In genomic region chr3:11610700-11611099, GRCh38 we compare ENCODE assay signal across 17 cellular contexts. TPM values are rescaled to one million over a fixed set of nuclear protein-coding genes. Genes with fewer than 3 reads are reported as not detected.
DNase-seq lines count a peak whose midpoint lies in the region; ATAC-seq and TF ChIP-seq lines count a peak whose summit lies in the region.
"Had no signal": no experiment of that assay in that cellular context is flagged by ENCODE, and none has a peak within 500 bp of the region (broad histone marks: within the 10 kb centered on the region; RNA-seq: fewer than 3 reads in every experiment).

No MANE protein-coding gene starts in this region.

- H3K4me3 Mint-ChIP-seq in activated naive CD8-positive, alpha-beta T cell: no peak overlapping the region
- H3K4me3 Mint-ChIP-seq in activated naive CD8-positive, alpha-beta T cell treated with anti-CD3 and anti-CD28 coated beads, Interleukin-2, amount 50 U/mL, for 24 hours: no peak overlapping the region
- H3K4me3 Mint-ChIP-seq in endodermal cell (no peak overlapping the region), naive B cell (no peak overlapping the region)
- H3K4me3 Mint-ChIP-seq: activated naive CD8-positive, alpha-beta T cell treated with anti-CD3 and anti-CD28 coated beads for 36 hours; CD8-positive, alpha-beta T cell had no signal

- ATAC-seq in activated naive CD8-positive, alpha-beta T cell treated with anti-CD3 and anti-CD28 coated beads, Interleukin-2, amount 50 U/mL, for 24 hours: no peak
- ATAC-seq in naive B cell (ENCODE audit: low read depth in 2 of 2) (no peak), gastroesophageal sphincter (no peak), mucosa of descending colon (no peak), HG02884 (IDR thresholded peaks at IDR 0.05; ENCODE audit: unreplicated experiment) (no peak)
- ATAC-seq: CD8-positive, alpha-beta T cell; PC-3 had no signal

- peaks cover 13% of the 10 kb centered on the region for H3K4me1 ChIP-seq in endodermal cell (ENCODE audit: control insufficient read depth, insufficient read depth, low read length)
- peaks cover 77% of the 10 kb centered on the region for H3K4me1 ChIP-seq in suprapubic skin
- H3K4me1 ChIP-seq in gastroesophageal sphincter: peaks cover 5 to 98% (median 22%) of the 10 kb centered on the region in 3 donors
- peaks cover 21% of the 10 kb centered on the region for H3K4me1 ChIP-seq in mucosa of descending colon (ENCODE audit: low read depth)

- H3K27ac Mint-ChIP-seq in activated naive CD8-positive, alpha-beta T cell: peak overlapping the region; percentile 17
- H3K27ac Mint-ChIP-seq in activated naive CD8-positive, alpha-beta T cell treated with anti-CD3 and anti-CD28 coated beads, Interleukin-2, amount 50 U/mL, for 24 hours: no peak overlapping the region
- no peak overlapping the region for H3K27ac Mint-ChIP-seq in endodermal cell
- peak overlapping the region in 4 of 6 donors; percentile 13 to 76 (median 64) for H3K27ac Mint-ChIP-seq in naive B cell
- H3K27ac Mint-ChIP-seq: activated naive CD8-positive, alpha-beta T cell treated with anti-CD3 and anti-CD28 coated beads for 36 hours; CD8-positive, alpha-beta T cell had no signal

- H3K27ac ChIP-seq in endodermal cell (ENCODE audit: low read depth, low read length): peak overlapping the region; percentile 79
- peak overlapping the region; percentile 24 for H3K27ac ChIP-seq in suprapubic skin
- H3K27ac ChIP-seq in gastroesophageal sphincter: no peak overlapping the region
- H3K27ac ChIP-seq: 22Rv1, KMS-11 had no signal

- TF ChIP-seq EP300 in suprapubic skin (IDR thresholded peaks at IDR 0.05) (no peak), gastroesophageal sphincter (IDR thresholded peaks at IDR 0.05) (no peak)

- no peak for TF ChIP-seq POLR2A in suprapubic skin (IDR thresholded peaks at IDR 0.05)
- no peak for TF ChIP-seq POLR2A in gastroesophageal sphincter (IDR thresholded peaks at IDR 0.05)

- H3K9me3 Mint-ChIP-seq in activated naive CD8-positive, alpha-beta T cell (ENCODE audit: low read depth): no peaks in the 10 kb centered on the region
- H3K9me3 Mint-ChIP-seq in activated naive CD8-positive, alpha-beta T cell treated with anti-CD3 and anti-CD28 coated beads, Interleukin-2, amount 50 U/mL, for 24 hours: no peaks in the 10 kb centered on the region
- H3K9me3 Mint-ChIP-seq in endodermal cell (no peaks in the 10 kb centered on the region), naive B cell (no peaks in the 10 kb centered on the region)
- H3K9me3 Mint-ChIP-seq: activated naive CD8-positive, alpha-beta T cell treated with anti-CD3 and anti-CD28 coated beads for 36 hours; CD8-positive, alpha-beta T cell had no signal

- H3K36me3 Mint-ChIP-seq in activated naive CD8-positive, alpha-beta T cell: peaks cover 3% of the 10 kb centered on the region
- peaks cover 11% of the 10 kb centered on the region for H3K36me3 Mint-ChIP-seq in activated naive CD8-positive, alpha-beta T cell treated with anti-CD3 and anti-CD28 coated beads, Interleukin-2, amount 50 U/mL, for 24 hours (ENCODE audit: low read depth)
- H3K36me3 Mint-ChIP-seq in endodermal cell (ENCODE audit: low read depth): peaks cover 20% of the 10 kb centered on the region
- no peaks in the 10 kb centered on the region for H3K36me3 Mint-ChIP-seq in naive B cell

- DNase-seq in activated naive CD8-positive, alpha-beta T cell treated with anti-CD3 and anti-CD28 coated beads, Interleukin-2, amount 50 U/mL, for 24 hours: no peak
- no peak for DNase-seq in endodermal cell
- no peak for DNase-seq in naive B cell
- DNase-seq in suprapubic skin (ENCODE audit: low spot score in 2 of 2): no peak
- DNase-seq in mucosa of descending colon: no peak
- DNase-seq: activated naive CD8-positive, alpha-beta T cell treated with anti-CD3 and anti-CD28 coated beads for 36 hours; activated T-cell treated with anti-CD3 and anti-CD28 coated beads for 4 hours; CD8-positive, alpha-beta T cell; NCI-H146; PC-3; stimulated activated CD4-positive, alpha-beta T cell treated with anti-CD3 and anti-CD28 coated beads, Interleukin-2, amount 100 ng/mL, for 24 hours; stimulated activated CD8-positive, alpha-beta memory T cell treated with anti-CD3 and anti-CD28 coated beads, Interleukin-4, amount 100 ng/mL, for 48 hours had no signal

- no peaks in the 10 kb centered on the region for H3K27me3 Mint-ChIP-seq in activated naive CD8-positive, alpha-beta T cell
- H3K27me3 Mint-ChIP-seq in activated naive CD8-positive, alpha-beta T cell treated with anti-CD3 and anti-CD28 coated beads, Interleukin-2, amount 50 U/mL, for 24 hours: no peaks in the 10 kb centered on the region
- no peaks in the 10 kb centered on the region for H3K27me3 Mint-ChIP-seq in endodermal cell (ENCODE audit: insufficient read depth)
- no peaks in the 10 kb centered on the region for H3K27me3 Mint-ChIP-seq in naive B cell
- H3K27me3 Mint-ChIP-seq: activated naive CD8-positive, alpha-beta T cell treated with anti-CD3 and anti-CD28 coated beads for 36 hours had no signal

- H3K4me3 ChIP-seq in endodermal cell (ENCODE audit: low read length) (no peak overlapping the region), suprapubic skin (no peak overlapping the region), gastroesophageal sphincter (no peak overlapping the region), mucosa of descending colon (no peak overlapping the region)

- no peaks in the 10 kb centered on the region for H3K9me3 ChIP-seq in endodermal cell (ENCODE audit: control insufficient read depth, low read length)
- H3K9me3 ChIP-seq in suprapubic skin: no peaks in the 10 kb centered on the region
- no peaks in the 10 kb centered on the region for H3K9me3 ChIP-seq in gastroesophageal sphincter
- no peaks in the 10 kb centered on the region for H3K9me3 ChIP-seq in mucosa of descending colon

- H3K4me1 Mint-ChIP-seq in activated naive CD8-positive, alpha-beta T cell (ENCODE audit: low read depth): peaks cover 78% of the 10 kb centered on the region
- H3K4me1 Mint-ChIP-seq in activated naive CD8-positive, alpha-beta T cell treated with anti-CD3 and anti-CD28 coated beads, Interleukin-2, amount 50 U/mL, for 24 hours: peaks cover 57% of the 10 kb centered on the region
- H3K4me1 Mint-ChIP-seq in endodermal cell (peaks cover 49% of the 10 kb centered on the region), naive B cell (peaks cover 28 to 33% (median 29%) of the 10 kb centered on the region in 3 donors)

- 80 to 91% methylated on average over 1 to 4 of the region's 5 CpGs for WGBS in endodermal cell (ENCODE audit: insufficient coverage in 1 of 2, insufficient read length in 1 of 2), 2 experiments
- 66% methylated on average over 5 of the region's 5 CpGs for WGBS in suprapubic skin
- WGBS in gastroesophageal sphincter (ENCODE audit: low coverage in 1 of 2), 2 donors: 64 to 81% methylated on average over 5 of the region's 5 CpGs

- no peak overlapping the region for H3K9ac ChIP-seq in endodermal cell (ENCODE audit: extremely low read depth, low read length, poor library complexity, severe bottlenecking)
- H3K9ac ChIP-seq: KMS-11 had no signal

- TF ChIP-seq CTCF in endodermal cell (conservative IDR thresholded peaks at IDR 0.05): no peak
- no peak for TF ChIP-seq CTCF in suprapubic skin (IDR thresholded peaks at IDR 0.05)
- TF ChIP-seq CTCF in gastroesophageal sphincter (IDR thresholded peaks at IDR 0.05): no peak
- TF ChIP-seq CTCF in mucosa of descending colon (IDR thresholded peaks at IDR 0.05): no peak

- intact Hi-C loops in mucosa of descending colon (cut with DNase I, micrococcal nuclease): no loop called here

- H3K36me3 ChIP-seq in endodermal cell (ENCODE audit: control insufficient read depth, insufficient read depth, low read length): peaks cover 7% of the 10 kb centered on the region
- no peaks in the 10 kb centered on the region for H3K36me3 ChIP-seq in suprapubic skin
- no peaks in the 10 kb centered on the region for H3K36me3 ChIP-seq in gastroesophageal sphincter
- no peaks in the 10 kb centered on the region for H3K36me3 ChIP-seq in mucosa of descending colon (ENCODE audit: low read depth)

- H3K27me3 ChIP-seq in endodermal cell (ENCODE audit: control insufficient read depth, insufficient read depth, low read length, poor library complexity, severe bottlenecking) (no peaks in the 10 kb centered on the region), suprapubic skin (no peaks in the 10 kb centered on the region), gastroesophageal sphincter (no peaks in the 10 kb centered on the region)

RNA-seq across cellular contexts. Expression of gene VGLL4, which starts 33.0 kb away (rescaled TPM):
- 10 to 100 TPM; 47.5 to 49.7 TPM for total RNA-seq in endodermal cell
- 77.0 TPM for polyA plus RNA-seq in endodermal cell (2013, experiment 1 of 2)
- polyA plus RNA-seq in endodermal cell (2013, experiment 2 of 2): 77.0 TPM
- polyA plus RNA-seq in naive B cell (ENCODE audit: low read depth in 6 of 6): 10 to 100 TPM in 5 of 6 donors, 1 to 10 TPM in 1; 7.9 to 16.0 (median 13.8) TPM
- 10 to 100 TPM; 66.8 to 86.5 (median 75.9) TPM for total RNA-seq in suprapubic skin
- 100 to 1,000 TPM in 1 of 4 donors, 10 to 100 TPM in 3; 53.4 to 128 (median 58.2) TPM for total RNA-seq in gastroesophageal sphincter
- total RNA-seq in mucosa of descending colon: 10 to 100 TPM; 42.5 to 51.3 (median 46.4) TPM

Comparison
In these comparisons a context has a peak if more than half of its experiments do, and no peak if none do; other contexts are left out.
1. H3K27ac Mint-ChIP-seq: peak in activated naive CD8-positive, alpha-beta T cell (single experiment) and naive B cell (4 of 6); none in activated naive CD8-positive, alpha-beta T cell treated with anti-CD3 and anti-CD28 coated beads, Interleukin-2, amount 50 U/mL, for 24 hours (single experiment) and endodermal cell (single experiment).
2. H3K27ac ChIP-seq: peak in endodermal cell (single experiment) and suprapubic skin (single experiment); none in gastroesophageal sphincter (0 of 4).